In the genomic region with DNA sequence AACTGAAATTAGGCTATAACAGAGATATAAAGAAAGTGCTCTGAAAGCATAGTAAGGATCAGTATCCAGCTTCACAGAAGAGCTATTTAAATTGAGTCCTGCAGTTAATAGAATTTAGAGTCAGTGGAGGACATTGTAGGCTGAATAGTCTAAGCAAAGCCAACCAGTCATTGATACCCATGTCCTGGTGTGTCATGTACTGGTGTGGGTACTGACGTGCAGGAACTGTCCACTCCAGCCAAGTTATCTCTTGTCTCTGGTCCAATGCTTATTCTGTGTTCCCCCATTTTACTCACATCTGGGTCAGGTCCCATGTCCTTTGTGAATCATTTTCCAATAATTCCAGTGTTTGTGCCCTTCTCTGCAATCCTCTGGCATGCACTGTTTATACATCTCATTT, we compare ENCODE assay signal across 19 cellular contexts.
A peak's percentile ranks its signal among the peaks of the same experiment; 100 is the strongest.
DNase-seq lines count a peak whose midpoint lies in the region; ATAC-seq and TF ChIP-seq lines count a peak whose summit lies in the region.
"Had no signal": no experiment of that assay in that cellular context is flagged by ENCODE, and none has a peak within 500 bp of the region (broad histone marks: within the 10 kb centered on the region; RNA-seq: fewer than 3 reads in every experiment).

No MANE protein-coding gene starts in this region.

- H3K36me3 Mint-ChIP-seq in activated naive CD4-positive, alpha-beta T cell treated with anti-CD3 and anti-CD28 coated beads, Interleukin-2, amount 50 U/mL, for 24 hours = peaks cover 20% of the 10 kb centered on the region
- H3K36me3 Mint-ChIP-seq in activated naive CD4-positive, alpha-beta T cell treated with anti-CD3 and anti-CD28 coated beads, Interleukin-2, amount 50 U/mL, for 72 hours = peaks cover 17 to 55% of the 10 kb centered on the region in 2 donors
- H3K36me3 Mint-ChIP-seq in effector memory CD8-positive, alpha-beta T cell (ENCODE audit: insufficient read depth) = peaks cover 95% of the 10 kb centered on the region
- H3K36me3 Mint-ChIP-seq in Calu3 (ENCODE audit: insufficient read depth, unreplicated experiment) = no peaks in the 10 kb centered on the region

- no peaks in the 10 kb centered on the region for H3K9me3 Mint-ChIP-seq in activated naive CD4-positive, alpha-beta T cell treated with anti-CD3 and anti-CD28 coated beads, Interleukin-2, amount 50 U/mL, for 24 hours
- H3K9me3 Mint-ChIP-seq in activated naive CD4-positive, alpha-beta T cell treated with anti-CD3 and anti-CD28 coated beads, Interleukin-2, amount 50 U/mL, for 72 hours = no peaks in the 10 kb centered on the region
- no peaks in the 10 kb centered on the region for H3K9me3 Mint-ChIP-seq in effector memory CD8-positive, alpha-beta T cell
- no peaks in the 10 kb centered on the region for H3K9me3 Mint-ChIP-seq in Calu3 (ENCODE audit: low read depth, unreplicated experiment)
- H3K9me3 Mint-ChIP-seq: CD8-positive, alpha-beta T cell; memory B cell; T-helper 1 cell treated with Interleukin-12 subunit alpha and Interleukin-12 subunit beta and Interleukin-4 antibody, amounts not matched to agents 30 μg/mL and 1 μg/mL, for 36 hours had no signal

- DNase-seq in activated naive CD4-positive, alpha-beta T cell treated with anti-CD3 and anti-CD28 coated beads, Interleukin-2, amount 50 U/mL, for 72 hours (ENCODE audit: low spot score in 2 of 2) = no peak
- DNase-seq in effector memory CD8-positive, alpha-beta T cell = no peak
- DNase-seq in left lobe of liver (ENCODE audit: low spot score) (no peak), Calu3 (no peak), globus pallidus (ENCODE audit: low spot score) (no peak), dermis blood vessel endothelial cell (no peak)
- DNase-seq: activated CD4-positive, alpha-beta T cell treated with anti-CD3 and anti-CD28 coated beads for 4 hours; CD8-positive, alpha-beta T cell; NCI-H2227 treated with DMSO at 0.1 percent for 48 hours; SHP77; stimulated activated CD4-positive, alpha-beta T cell treated with anti-CD3 and anti-CD28 coated beads, Interleukin-4, amount 100 ng/mL, for 4 hours; upper lobe of right lung had no signal

- peak overlapping the region; percentile 79 for H3K27ac Mint-ChIP-seq in activated naive CD4-positive, alpha-beta T cell treated with anti-CD3 and anti-CD28 coated beads, Interleukin-2, amount 50 U/mL, for 24 hours
- H3K27ac Mint-ChIP-seq in activated naive CD4-positive, alpha-beta T cell treated with anti-CD3 and anti-CD28 coated beads, Interleukin-2, amount 50 U/mL, for 72 hours = peak overlapping the region in 1 of 2 donors; percentile 56
- H3K27ac Mint-ChIP-seq in effector memory CD8-positive, alpha-beta T cell = peak overlapping the region; percentile 76 to 79
- H3K27ac Mint-ChIP-seq in Calu3 (ENCODE audit: unreplicated experiment) = no peak overlapping the region
- H3K27ac Mint-ChIP-seq: memory B cell had no signal

- no peak for TF ChIP-seq CTCF in Calu3 (IDR thresholded peaks at IDR 0.05; ENCODE audit: unreplicated experiment)

- no peak for ATAC-seq in activated naive CD4-positive, alpha-beta T cell treated with anti-CD3 and anti-CD28 coated beads, Interleukin-2, amount 50 U/mL, for 72 hours
- no peak for ATAC-seq in effector memory CD8-positive, alpha-beta T cell (replicated peaks)
- ATAC-seq in left lobe of liver = peak; percentile 23
- ATAC-seq: A549; CD8-positive, alpha-beta T cell; upper lobe of right lung had no signal

- CTCF ChIA-PET in Calu3 (lab: Charles Lee) = no interaction called here

- intact Hi-C loops in Calu3 (cut with micrococcal nuclease; ENCODE audit: unreplicated experiment) = no loop called here

- H3K27ac ChIP-seq in temporal lobe (ENCODE audit: low read depth, low read length) = peak overlapping the region; percentile 40
- H3K27ac ChIP-seq: A549, HL-60, KMS-11, upper lobe of right lung had no signal

- no peaks in the 10 kb centered on the region for H3K27me3 Mint-ChIP-seq in activated naive CD4-positive, alpha-beta T cell treated with anti-CD3 and anti-CD28 coated beads, Interleukin-2, amount 50 U/mL, for 24 hours
- no peaks in the 10 kb centered on the region for H3K27me3 Mint-ChIP-seq in effector memory CD8-positive, alpha-beta T cell
- no peaks in the 10 kb centered on the region for H3K27me3 Mint-ChIP-seq in Calu3 (ENCODE audit: unreplicated experiment)
- H3K27me3 Mint-ChIP-seq: memory B cell had no signal

- H3K4me1 Mint-ChIP-seq in activated naive CD4-positive, alpha-beta T cell treated with anti-CD3 and anti-CD28 coated beads, Interleukin-2, amount 50 U/mL, for 24 hours = no peaks in the 10 kb centered on the region
- peaks cover 2 to 8% of the 10 kb centered on the region in 2 donors for H3K4me1 Mint-ChIP-seq in effector memory CD8-positive, alpha-beta T cell (ENCODE audit: low read depth in 2 of 2)
- no peaks in the 10 kb centered on the region for H3K4me1 Mint-ChIP-seq in Calu3 (ENCODE audit: low read depth, unreplicated experiment)
- H3K4me1 Mint-ChIP-seq: memory B cell had no signal

- no TSS peak for BruUV-seq in Calu3 (replicated peaks; lab: Mats Ljungman, UMichigan)

- no peak overlapping the region for H3K4me3 Mint-ChIP-seq in activated naive CD4-positive, alpha-beta T cell treated with anti-CD3 and anti-CD28 coated beads, Interleukin-2, amount 50 U/mL, for 24 hours
- H3K4me3 Mint-ChIP-seq in effector memory CD8-positive, alpha-beta T cell = no peak overlapping the region
- no peak overlapping the region for H3K4me3 Mint-ChIP-seq in Calu3 (ENCODE audit: low read depth, unreplicated experiment)
- H3K4me3 Mint-ChIP-seq: CD8-positive, alpha-beta T cell; memory B cell; T-helper 1 cell treated with Interleukin-12 subunit alpha and Interleukin-12 subunit beta and Interleukin-4 antibody, amounts not matched to agents 30 μg/mL and 1 μg/mL, for 36 hours had no signal
